8 cellular contexts compared by ENCODE assay signal in the genomic region with DNA sequence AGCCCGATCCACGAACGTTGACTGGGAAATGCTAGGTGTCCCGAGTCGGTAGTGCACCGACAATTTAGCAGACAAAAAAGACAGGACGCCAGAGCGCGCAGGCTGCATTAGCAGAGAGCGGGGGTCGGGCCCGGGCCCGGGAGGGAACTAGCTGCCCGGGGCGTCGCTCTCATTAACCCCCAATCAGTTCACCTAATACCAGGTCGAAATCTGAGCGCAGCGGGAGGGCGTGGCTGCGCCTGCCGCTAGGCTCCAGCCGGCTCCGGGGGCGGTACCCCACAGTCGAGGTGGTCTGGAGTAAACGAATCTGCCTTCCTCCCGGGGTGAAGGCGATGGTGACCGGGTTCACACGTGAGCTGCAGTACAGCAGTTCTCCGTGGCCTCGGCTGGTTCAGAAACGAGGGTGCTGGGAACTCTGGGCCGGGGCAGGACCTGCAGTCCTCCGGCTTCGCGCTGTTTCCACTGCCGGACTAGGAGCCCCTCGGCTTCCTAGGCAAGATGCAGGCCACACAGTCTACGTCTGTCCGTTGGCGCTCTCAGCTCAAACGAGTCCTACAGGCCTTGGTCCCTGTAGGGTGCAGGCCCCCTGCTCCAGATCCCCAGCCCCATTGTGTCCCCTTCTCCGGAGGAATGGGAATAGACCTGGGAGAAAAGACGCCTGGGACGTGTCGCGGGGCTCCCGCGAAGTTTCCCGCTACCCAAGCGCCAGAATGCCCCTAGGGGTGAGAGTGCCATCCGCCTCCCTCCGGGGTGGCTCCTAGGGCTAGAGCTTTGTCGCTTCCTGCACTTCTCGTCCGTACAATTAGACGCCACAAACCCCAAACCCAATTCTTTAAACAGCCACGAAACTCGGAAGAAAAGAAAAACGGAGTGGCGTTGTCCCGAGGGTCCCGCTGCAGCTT. TPM values are rescaled to one million over a fixed set of nuclear protein-coding genes. Genes with fewer than 3 reads are reported as not detected.
DNase-seq lines count a peak whose midpoint lies in the region; FAIRE-seq and TF ChIP-seq lines count a peak whose summit lies in the region.

No MANE protein-coding gene starts in this region.

- H3K27ac ChIP-seq in HUES48 (ENCODE audit: low read depth, low read length), result no peak overlapping the region
- H3K27ac ChIP-seq in kidney (ENCODE audit: low read depth in 2 of 2, low read length in 2 of 2), result no peak overlapping the region

- peaks cover 99% of the 10 kb centered on the region for H3K27me3 ChIP-seq in HUES48 (ENCODE audit: control insufficient read depth, insufficient read depth, low read length)
- peaks cover 63% of the 10 kb centered on the region for H3K27me3 ChIP-seq in adipocyte (replicated peaks; ENCODE audit: control insufficient read depth, insufficient read depth, low read length)

- H3K4me1 ChIP-seq in HUES48 (ENCODE audit: control insufficient read depth, insufficient read depth, low read length) (peaks cover 25% of the 10 kb centered on the region; the same call in 1 of the 2 replicates), adipocyte (ENCODE audit: control insufficient read depth, insufficient read depth, low read length) (peaks cover 49% of the 10 kb centered on the region), kidney (ENCODE audit: control insufficient read depth in 1 of 2, insufficient read depth in 1 of 2, low read depth in 1 of 2, low read length in 2 of 2) (peaks cover 14 to 35% of the 10 kb centered on the region in 2 donors)

- no peaks in the 10 kb centered on the region for H3K9me3 ChIP-seq in HUES48 (ENCODE audit: control insufficient read depth, insufficient read depth, low read length)
- H3K9me3 ChIP-seq in adipocyte (ENCODE audit: control insufficient read depth, low read length), result no peaks in the 10 kb centered on the region
- H3K9me3 ChIP-seq in kidney (ENCODE audit: control insufficient read depth in 1 of 2, low read length in 2 of 2), result no peaks in the 10 kb centered on the region

- TF ChIP-seq CTCF in GM20000 (IDR thresholded peaks at IDR 0.05; ENCODE audit: extremely low read depth, missing control alignments), result no peak
- no peak for TF ChIP-seq CTCF in kidney (IDR thresholded peaks at IDR 0.05; ENCODE audit: borderline replicate concordance, extremely low read depth, insufficient read depth)

- intact Hi-C loops in kidney (cut with DNase I), result no loop called here

- no peak for FAIRE-seq in kidney (lab: Jason Lieb, UNC)

- H3K36me3 ChIP-seq in HUES48 (ENCODE audit: control insufficient read depth, insufficient read depth, low read length) (no peaks in the 10 kb centered on the region), adipocyte (ENCODE audit: control insufficient read depth, insufficient read depth, low read length, severe bottlenecking) (no peaks in the 10 kb centered on the region), kidney (ENCODE audit: control insufficient read depth in 1 of 2, insufficient read depth in 2 of 2, low read length in 2 of 2) (no peaks in the 10 kb centered on the region)

- H3K4me3 ChIP-seq in HUES48 (ENCODE audit: low read depth, low read length) (peak overlapping the region; percentile 51), adipocyte (ENCODE audit: low read length) (peak overlapping the region; percentile 69), kidney (ENCODE audit: low read length in 2 of 2) (peak overlapping the region; percentile 56)

- H3K9ac ChIP-seq in HUES48 (ENCODE audit: low read depth, low read length) (no peak overlapping the region), adipocyte (ENCODE audit: low read length) (no peak overlapping the region), kidney (ENCODE audit: low read length in 2 of 2) (no peak overlapping the region)

- DNase-seq in DMS114 treated with DMSO at 0.1 percent for 48 hours (lab: John Stamatoyannopoulos, UW; ENCODE audit: unreplicated experiment) (peak; percentile 36), GM20000 (ENCODE audit: low spot score) (peak; percentile 78), T-helper 1 cell (peak in 4 of 5 donors; percentile 40 to 71 (median 48)), adipocyte (ENCODE audit: low read depth) (peak; percentile 7), kidney (peak; percentile 79), NCI-H1048 (lab: John Stamatoyannopoulos, UW) (no peak)
- DNase-seq in stimulated activated CD4-positive, alpha-beta T cell treated with anti-CD3 and anti-CD28 coated beads, TNF-alpha, amount 100 ng/mL, for 4 hours (ENCODE audit: low read depth in 3 of 3), result peak; percentile 60 to 61 (median 61)

RNA-seq across cellular contexts. Expression of a gene that starts 2.0 kb away (rescaled TPM):
- total RNA-seq in kidney, result 3.8 TPM
- 0.17 TPM for polyA plus RNA-seq in kidney (ENCODE audit: insufficient read depth, low read depth, low replicate concordance)
